34 cellular contexts compared by ENCODE assay signal in genomic region chr5:147995846-147996245, GRCh38.
"Had no signal": no experiment of that assay in that cellular context is flagged by ENCODE, and none has a peak within 500 bp of the region (broad histone marks: within the 10 kb centered on the region; RNA-seq: fewer than 3 reads in every experiment).

No MANE protein-coding gene starts in this region.

- H3K4me2 ChIP-seq: KMS-11 had no signal

- H3K9ac ChIP-seq: KMS-11 had no signal

- DNase-seq: Kasumi-1, KG1, MG63, MV-4-11, NCI-H1048, NCI-H1092, NCI-H1092 treated with DMSO at 0.1 percent for 48 hours, NCI-H1105, NCI-H1105 treated with DMSO at 0.1 percent for 48 hours, NCI-H1417, NCI-H1417 treated with DMSO at 0.1 percent for 48 hours, NCI-H1436, NCI-H1436 treated with DMSO at 0.1 percent for 48 hours, NCI-H146, NCI-H1694, NCI-H1694 treated with DMSO at 0.1 percent for 48 hours, NCI-H187, NCI-H187 treated with DMSO at 0.1 percent for 48 hours, NCI-H1930, NCI-H2029, NCI-H2029 treated with DMSO at 0.1 percent for 48 hours, NCI-H2081, NCI-H2081 treated with DMSO at 0.1 percent for 48 hours, NCI-H2107, NCI-H2171, NCI-H2171 treated with DMSO at 0.1 percent for 48 hours, NCI-H2227 treated with DMSO at 0.1 percent for 48 hours, NCI-H226, NCI-H345, NCI-H446, NCI-H510A, NCI-H510A treated with DMSO at 0.1 percent for 48 hours, NCI-H524 had no signal

- H3K36me3 ChIP-seq: MG63 had no signal

- H3K27ac ChIP-seq: KMS-11 had no signal

- H3K4me3 ChIP-seq: MG63 had no signal
